8 cellular contexts compared by ENCODE assay signal in genomic region chr3:191246034-191246433, GRCh38. TPM values are rescaled to one million over a fixed set of nuclear protein-coding genes. Genes with fewer than 3 reads are reported as not detected.
A peak's percentile ranks its signal among the peaks of the same experiment; 100 is the strongest.
DNase-seq lines count a peak whose midpoint lies in the region; ATAC-seq and TF ChIP-seq lines count a peak whose summit lies in the region.
"Not testable (repeated sequence)": the region's sequence is repeated elsewhere in the genome, so short reads cannot be mapped to it uniquely, and the experiment has no call there.

No MANE protein-coding gene starts in this region.

- not testable (repeated sequence) for H3K4me3 Mint-ChIP-seq in CD14-positive monocyte; activated naive CD8-positive, alpha-beta T cell treated with anti-CD3 and anti-CD28 coated beads, Interleukin-2, amount 50 U/mL, for 24 hours

- DNase-seq in CD14-positive monocyte (ENCODE audit: low spot score), result peak; percentile 87
- peak; percentile 76 for DNase-seq in NAMALWA (ENCODE audit: low spot score)
- peak; percentile 8 for DNase-seq in activated naive CD8-positive, alpha-beta T cell treated with anti-CD3 and anti-CD28 coated beads, Interleukin-2, amount 50 U/mL, for 24 hours
- DNase-seq in medulla oblongata (ENCODE audit: extremely low spot score), result peak; percentile 82

- peak; percentile 44 for ATAC-seq in GM18520 (IDR thresholded peaks at IDR 0.05; ENCODE audit: unreplicated experiment)
- peak; percentile 78 for ATAC-seq in GM21367 (IDR thresholded peaks at IDR 0.05; ENCODE audit: unreplicated experiment)
- peak; percentile 68 for ATAC-seq in HG02763 (IDR thresholded peaks at IDR 0.05; ENCODE audit: unreplicated experiment)
- ATAC-seq in HG03342 (IDR thresholded peaks at IDR 0.05; ENCODE audit: unreplicated experiment), result peak; percentile 87
- ATAC-seq in activated naive CD8-positive, alpha-beta T cell treated with anti-CD3 and anti-CD28 coated beads, Interleukin-2, amount 50 U/mL, for 24 hours, result not testable (repeated sequence)

- H3K27me3 Mint-ChIP-seq in CD14-positive monocyte (ENCODE audit: low read depth in 3 of 3); activated naive CD8-positive, alpha-beta T cell treated with anti-CD3 and anti-CD28 coated beads, Interleukin-2, amount 50 U/mL, for 24 hours: not testable (repeated sequence)

- H3K36me3 Mint-ChIP-seq in CD14-positive monocyte; activated naive CD8-positive, alpha-beta T cell treated with anti-CD3 and anti-CD28 coated beads, Interleukin-2, amount 50 U/mL, for 24 hours (ENCODE audit: low read depth): not testable (repeated sequence)

- peaks cover 13% of the 10 kb centered on the region for H3K4me1 Mint-ChIP-seq in CD14-positive monocyte
- H3K4me1 Mint-ChIP-seq in activated naive CD8-positive, alpha-beta T cell treated with anti-CD3 and anti-CD28 coated beads, Interleukin-2, amount 50 U/mL, for 24 hours, result not testable (repeated sequence)

- not testable (repeated sequence) for TF ChIP-seq CTCF in CD14-positive monocyte (IDR thresholded peaks at IDR 0.05)

- H3K9me3 Mint-ChIP-seq in CD14-positive monocyte; activated naive CD8-positive, alpha-beta T cell treated with anti-CD3 and anti-CD28 coated beads, Interleukin-2, amount 50 U/mL, for 24 hours: not testable (repeated sequence)

- intact Hi-C loops in CD14-positive monocyte (cut with micrococcal nuclease), result not testable (repeated sequence)

- peak overlapping the region; percentile 80 to 94 (median 92) for H3K27ac Mint-ChIP-seq in CD14-positive monocyte
- peak overlapping the region; percentile 49 for H3K27ac Mint-ChIP-seq in activated naive CD8-positive, alpha-beta T cell treated with anti-CD3 and anti-CD28 coated beads, Interleukin-2, amount 50 U/mL, for 24 hours

RNA-seq across cellular contexts. Expression of gene OSTN, which starts 47.0 kb away (rescaled TPM):
- not detected for polyA plus RNA-seq in CD14-positive monocyte

Comparison
In these comparisons a context has a peak if more than half of its experiments do, and no peak if none do; other contexts are left out.
1. DNase-seq: peak in every context shown above with its lines; median percentile 87 in CD14-positive monocyte; 82 in medulla oblongata; 76 in NAMALWA; 8 in activated naive CD8-positive, alpha-beta T cell treated with anti-CD3 and anti-CD28 coated beads, Interleukin-2, amount 50 U/mL, for 24 hours.